In the genomic region with DNA sequence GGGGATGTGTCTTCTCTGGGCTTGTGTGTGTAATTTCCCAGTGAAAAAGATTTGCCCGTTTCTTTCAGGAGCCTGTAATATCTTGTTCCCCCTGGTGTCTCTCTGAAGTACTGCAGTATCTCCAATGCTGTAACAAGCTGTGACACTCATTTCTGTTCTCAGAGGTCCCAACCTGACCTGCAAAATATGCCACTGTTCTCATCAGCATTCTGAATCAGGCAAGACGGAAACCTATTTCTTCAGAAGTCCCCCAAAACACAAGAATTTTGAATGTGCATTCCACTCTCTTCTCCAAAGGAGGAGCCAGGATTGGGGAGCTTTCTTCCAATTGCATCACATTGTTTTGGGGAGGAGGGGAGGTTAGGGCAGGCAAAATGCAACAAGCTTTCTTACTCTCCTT, we compare ENCODE assay signal across 9 cellular contexts.
A peak's percentile ranks its signal among the peaks of the same experiment; 100 is the strongest.
DNase-seq lines count a peak whose midpoint lies in the region; FAIRE-seq and TF ChIP-seq lines count a peak whose summit lies in the region.
"Had no signal": no experiment of that assay in that cellular context is flagged by ENCODE, and none has a peak within 500 bp of the region (broad histone marks: within the 10 kb centered on the region; RNA-seq: fewer than 3 reads in every experiment).

No MANE protein-coding gene starts in this region.

- peaks cover under 1 to 3% (median 1%) of the 10 kb centered on the region in 3 donors for H3K36me3 Mint-ChIP-seq in immature natural killer cell

- H3K9me3 ChIP-seq in NT2/D1 (ENCODE audit: insufficient read depth, low read length): peaks cover 8% of the 10 kb centered on the region; the same call in 1 of the 2 replicates
- H3K9me3 ChIP-seq: SJSA1 had no signal

- no peak overlapping the region for H3K4me3 Mint-ChIP-seq in immature natural killer cell

- no peak overlapping the region for H3K27ac Mint-ChIP-seq in immature natural killer cell

- H3K4me1 ChIP-seq in NT2/D1 (ENCODE audit: insufficient read depth, insufficient read length): no peaks in the 10 kb centered on the region
- H3K4me1 ChIP-seq: SJSA1 had no signal

- H3K27me3 ChIP-seq in NT2/D1 (ENCODE audit: insufficient read depth, insufficient read length): no peaks in the 10 kb centered on the region
- H3K27me3 ChIP-seq: SJSA1 had no signal

- no peak overlapping the region for H3K4me3 ChIP-seq in NT2/D1 (ENCODE audit: insufficient read length, low read depth)
- H3K4me3 ChIP-seq: SJSA1 had no signal

- DNase-seq in GM18507 (ENCODE audit: extremely low spot score, insufficient read length, low read depth): no peak
- peak; percentile 62 for DNase-seq in NT2/D1 (ENCODE audit: low read depth, low spot score)
- DNase-seq in dermis microvascular lymphatic vessel endothelial cell (ENCODE audit: low read depth in 2 of 2): peak; percentile 42 to 56
- DNase-seq in myocyte (ENCODE audit: low read depth): peak; percentile 38
- DNase-seq in immature natural killer cell: no peak
- DNase-seq in retina: no peak
- DNase-seq in effector CD4-positive, alpha-beta T cell: no peak

- TF ChIP-seq CTCF in C4-2B (conservative IDR thresholded peaks at IDR 0.05): peak; percentile 81

- H3K4me1 Mint-ChIP-seq in immature natural killer cell: no peaks in the 10 kb centered on the region

- H3K36me3 ChIP-seq in NT2/D1 (ENCODE audit: insufficient read depth, insufficient read length, low read length): no peaks in the 10 kb centered on the region
- H3K36me3 ChIP-seq: SJSA1 had no signal

- H3K27ac ChIP-seq in C4-2B: no peak overlapping the region
- H3K27ac ChIP-seq: SJSA1 had no signal

- H3K27me3 Mint-ChIP-seq in immature natural killer cell (ENCODE audit: low read depth in 3 of 3): peaks cover 3 to 7% (median 5%) of the 10 kb centered on the region in 3 donors

- FAIRE-seq in GM18507 (lab: Jason Lieb, UNC): peak; percentile 80

- peaks cover 7 to 18% (median 10%) of the 10 kb centered on the region in 6 donors for H3K9me3 Mint-ChIP-seq in immature natural killer cell

- H3K9ac ChIP-seq in NT2/D1 (ENCODE audit: insufficient read length, low read depth): no peak overlapping the region

Comparison
In these comparisons a context has a peak if more than half of its experiments do, and no peak if none do; other contexts are left out.
1. DNase-seq: peak in NT2/D1 (single experiment), dermis microvascular lymphatic vessel endothelial cell (2 of 2) and myocyte (single experiment); none in GM18507 (single experiment), immature natural killer cell (0 of 3), retina (single experiment) and effector CD4-positive, alpha-beta T cell (single experiment).